In genomic region chr14:102086972-102087761, GRCh38 we compare ENCODE assay signal across 8 cellular contexts. TPM values are rescaled to one million over a fixed set of nuclear protein-coding genes. Genes with fewer than 3 reads are reported as not detected.
DNase-seq lines count a peak whose midpoint lies in the region; ATAC-seq and TF ChIP-seq lines count a peak whose summit lies in the region.

Gene HSP90AA1, minus strand, starts transcription at chr14:102087044. Its CDS starts 666 bp downstream, at chr14:102086378.

- peak within 1 kb of the TSS; percentile 93 to 95 (median 95) for H3K27ac Mint-ChIP-seq in IgD-negative memory B cell

- TF ChIP-seq CTCF in epithelial cell of esophagus (IDR thresholded peaks at IDR 0.05; ENCODE audit: insufficient read depth, low read depth, low read length, missing control alignments): no peak

- peak; percentile 77 for ATAC-seq in GM21528 (IDR thresholded peaks at IDR 0.05; ENCODE audit: low FRiP score, unreplicated experiment)

- H3K36me3 Mint-ChIP-seq in IgD-negative memory B cell: peaks cover 3% of the 10 kb centered on the region

- DNase-seq in DMS 273 treated with DMSO at 0.1 percent for 48 hours (lab: John Stamatoyannopoulos, UW) (peak; percentile 71), OCI-M1 (lab: John Stamatoyannopoulos, UW) (peak; percentile 93), activated T-cell treated with anti-CD3 and anti-CD28 coated beads for 24 hours (ENCODE audit: low read depth) (peak; percentile 95), epithelial cell of esophagus (ENCODE audit: low read depth) (peak; percentile 91), mucosa of gallbladder (ENCODE audit: low spot score) (peak; percentile 95)
- peak; percentile 95 for DNase-seq in stimulated activated CD8-positive, alpha-beta memory T cell treated with anti-CD3 and anti-CD28 coated beads, Interleukin-4, amount 100 ng/mL, for 24 hours (ENCODE audit: low read depth)

- H3K4me3 Mint-ChIP-seq in IgD-negative memory B cell: peak within 1 kb of the TSS; percentile 91 to 100 (median 96)

- H3K4me3 ChIP-seq in epithelial cell of esophagus (ENCODE audit: low read length): peak within 1 kb of the TSS; percentile 75

- peaks cover 25 to 51% (median 43%) of the 10 kb centered on the region in 3 donors for H3K4me1 Mint-ChIP-seq in IgD-negative memory B cell

- H3K27me3 Mint-ChIP-seq in IgD-negative memory B cell: no peaks in the 10 kb centered on the region

- H3K9me3 Mint-ChIP-seq in IgD-negative memory B cell: no peaks in the 10 kb centered on the region

RNA-seq across cellular contexts. Expression of gene HSP90AA1, which starts in this region (rescaled TPM):
- polyA plus RNA-seq in IgD-negative memory B cell: 372 TPM
- 818 TPM for total RNA-seq in mucosa of gallbladder

Comparison
In these comparisons a context has a peak if more than half of its experiments do, and no peak if none do; other contexts are left out.
1. Peak in every context shown above with its lines: DNase-seq, ATAC-seq and H3K4me3 ChIP-seq.